ENCODE assay signal across 15 cellular contexts in the genomic region with DNA sequence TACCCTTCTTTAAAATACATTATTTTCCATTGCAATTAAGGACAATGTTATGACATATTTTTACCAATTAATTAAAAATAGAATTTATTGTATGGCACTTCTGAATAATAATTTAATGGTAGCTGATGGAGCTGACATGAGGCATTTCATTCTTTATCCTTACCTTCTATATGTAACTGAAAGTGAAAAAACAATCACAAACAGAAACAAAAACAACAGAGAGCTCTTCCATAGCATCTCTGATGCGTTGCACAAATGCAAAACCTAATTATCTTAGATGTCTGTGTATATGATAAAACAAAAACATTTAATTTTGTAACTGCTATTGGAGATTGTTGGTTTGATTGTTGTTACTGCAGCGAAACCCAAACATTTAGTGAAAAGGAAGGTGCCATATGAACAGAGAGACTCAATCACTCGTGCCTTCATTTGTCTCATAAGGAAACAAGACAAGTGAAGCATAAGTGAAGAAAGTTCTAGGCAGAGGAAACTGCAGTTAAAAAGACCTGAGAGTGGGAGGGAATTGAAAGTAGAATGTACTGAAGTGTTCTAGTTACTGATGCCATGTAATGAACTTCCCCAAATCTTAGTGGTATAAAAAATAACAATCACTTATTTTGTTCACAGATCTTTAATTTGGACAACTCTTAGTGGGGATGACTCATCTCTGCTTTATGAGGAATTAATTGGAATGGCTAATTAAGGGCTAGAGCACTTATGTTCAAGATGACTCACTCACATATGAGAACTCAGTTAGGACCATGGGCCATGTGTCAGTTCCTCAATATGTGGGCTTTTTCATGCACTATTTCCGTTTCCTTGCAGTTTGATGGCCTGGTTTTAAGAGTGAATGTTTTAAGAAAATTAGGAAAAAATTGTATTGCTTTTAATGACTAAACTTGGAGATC.
DNase-seq lines count a peak whose midpoint lies in the region; ATAC-seq and TF ChIP-seq lines count a peak whose summit lies in the region.
"Had no signal": no experiment of that assay in that cellular context is flagged by ENCODE, and none has a peak within 500 bp of the region (broad histone marks: within the 10 kb centered on the region; RNA-seq: fewer than 3 reads in every experiment).

No MANE protein-coding gene starts in this region.

- ATAC-seq in GM19452 (IDR thresholded peaks at IDR 0.05; ENCODE audit: unreplicated experiment) (peak; percentile 82), HG02884 (IDR thresholded peaks at IDR 0.05; ENCODE audit: unreplicated experiment) (peak; percentile 78), HG03575 (IDR thresholded peaks at IDR 0.05; ENCODE audit: extremely low read depth, insufficient number of reproducible peaks, low FRiP score, unreplicated experiment) (peak; percentile 87), heart right ventricle (no peak)
- no peak for ATAC-seq in CD4-positive, alpha-beta T cell (ENCODE audit: poor library complexity)
- ATAC-seq: activated CD4-positive, CD25-positive, alpha-beta regulatory T cell treated with anti-CD3 and anti-CD28 coated beads, Interleukin-2, amount 50 U/mL, for 24 hours had no signal

- no peaks in the 10 kb centered on the region for H3K9me3 Mint-ChIP-seq in CD4-positive, alpha-beta T cell

- 80 to 85% methylated on average over 4 of the region's 4 CpGs for WGBS in heart right ventricle, 2 donors

- intact Hi-C loops in CD4-positive, alpha-beta T cell (cut with DNase I, micrococcal nuclease), result no loop called here
- intact Hi-C loops in heart right ventricle (cut with DNase I), result no loop called here

- no peaks in the 10 kb centered on the region for H3K4me1 Mint-ChIP-seq in CD4-positive, alpha-beta T cell (ENCODE audit: low read depth)

- DNase-seq in ELR (ENCODE audit: low read depth) (peak; percentile 13), heart right ventricle (no peak)
- no peak for DNase-seq in CD4-positive, alpha-beta T cell
- DNase-seq in stimulated activated CD4-positive, alpha-beta T cell treated with anti-CD3 and anti-CD28 coated beads, Interleukin-1b, Interleukin-23, amount 100 ng/mL, for 48 hours, result no peak
- no peak for DNase-seq in activated effector memory CD4-positive, alpha-beta T cell treated with anti-CD3 and anti-CD28 coated beads, Interleukin-2, amount 50 U/mL, for 16 hours
- DNase-seq: activated gamma-delta T cell treated with Interleukin-2 at 50 U/mL for 16 hours; central memory CD4-positive, alpha-beta T cell; EL; NCI-H2171; SJCRH30; small intestine had no signal

- H3K27me3 ChIP-seq in CD4-positive, alpha-beta T cell (ENCODE audit: control insufficient read depth, insufficient read depth, low read length), result no peaks in the 10 kb centered on the region
- H3K27me3 ChIP-seq in heart right ventricle, result no peaks in the 10 kb centered on the region
- H3K27me3 ChIP-seq: SJCRH30 had no signal

- no peak overlapping the region for H3K4me3 Mint-ChIP-seq in CD4-positive, alpha-beta T cell

- CTCF ChIA-PET in CD4-positive, alpha-beta T cell (lab: Charles Lee), result no interaction called here

- H3K27ac ChIP-seq in CD4-positive, alpha-beta T cell (ENCODE audit: low read depth, low read length), result no peak overlapping the region
- H3K27ac ChIP-seq in heart right ventricle, result no peak overlapping the region
- H3K27ac ChIP-seq: SJCRH30 had no signal

- H3K9me3 ChIP-seq in CD4-positive, alpha-beta T cell (ENCODE audit: control insufficient read depth, low read length), result no peaks in the 10 kb centered on the region
- no peaks in the 10 kb centered on the region for H3K9me3 ChIP-seq in heart right ventricle
- H3K9me3 ChIP-seq: SJCRH30 had no signal

- H3K27me3 Mint-ChIP-seq in CD4-positive, alpha-beta T cell, result no peaks in the 10 kb centered on the region

- POLR2A ChIA-PET in CD4-positive, alpha-beta T cell (lab: Charles Lee), result no interaction called here

- no peak overlapping the region for H3K27ac Mint-ChIP-seq in CD4-positive, alpha-beta T cell

- H3K36me3 Mint-ChIP-seq in CD4-positive, alpha-beta T cell (ENCODE audit: low read depth), result no peaks in the 10 kb centered on the region

- no peak overlapping the region for H3K4me3 ChIP-seq in heart right ventricle
- H3K4me3 ChIP-seq: SJCRH30 had no signal

- TF ChIP-seq CTCF in CD4-positive, alpha-beta T cell (IDR thresholded peaks at IDR 0.05), result no peak
- no peak for TF ChIP-seq CTCF in heart right ventricle (IDR thresholded peaks at IDR 0.05)

- no peaks in the 10 kb centered on the region for H3K4me1 ChIP-seq in heart right ventricle
- H3K4me1 ChIP-seq: SJCRH30 had no signal

- no peaks in the 10 kb centered on the region for H3K36me3 ChIP-seq in heart right ventricle
- H3K36me3 ChIP-seq: SJCRH30 had no signal

Comparison
In these comparisons a context has a peak if more than half of its experiments do, and no peak if none do; other contexts are left out.
1. ATAC-seq: peak in GM19452 (single experiment), HG02884 (single experiment) and HG03575 (single experiment); none in CD4-positive, alpha-beta T cell (single experiment) and heart right ventricle (0 of 8).